In the genomic region with DNA sequence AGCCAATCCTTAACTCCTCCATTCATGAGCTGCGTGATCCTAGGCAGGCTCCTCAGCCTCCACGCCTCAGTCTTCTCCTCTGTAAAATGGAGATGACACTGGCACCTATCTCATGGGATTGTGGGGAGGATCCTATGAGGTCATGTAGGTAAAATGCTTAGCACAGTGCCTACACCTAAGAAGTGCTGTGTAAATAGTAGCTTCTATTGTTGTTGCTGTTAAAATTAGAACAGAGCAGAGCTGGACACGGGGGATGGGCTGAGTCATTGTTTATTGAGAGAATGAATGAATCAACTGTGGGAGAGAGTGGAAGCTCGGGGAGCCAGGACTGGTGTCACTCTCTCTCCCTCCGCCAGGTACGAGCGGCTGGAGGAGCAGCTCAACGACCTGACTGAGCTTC, we compare ENCODE assay signal across 11 cellular contexts. TPM values are rescaled to one million over a fixed set of nuclear protein-coding genes. Genes with fewer than 3 reads are reported as not detected.
DNase-seq lines count a peak whose midpoint lies in the region; ATAC-seq and TF ChIP-seq lines count a peak whose summit lies in the region.
"Had no signal": no experiment of that assay in that cellular context is flagged by ENCODE, and none has a peak within 500 bp of the region (broad histone marks: within the 10 kb centered on the region; RNA-seq: fewer than 3 reads in every experiment).

No MANE protein-coding gene starts in this region.

- H4K20me1 ChIP-seq in BLaER1 treated with 17β-estradiol and CSF1 and Interleukin-3, amounts not matched to agents 10 nM and 100 nM = peaks cover 0 to 19% (median 0%) of the 10 kb centered on the region in 11 experiments; a peak in 6 of 22 replicates

- H3K27me3 ChIP-seq in BLaER1 treated with 17β-estradiol and CSF1 and Interleukin-3, amounts not matched to agents 10 nM and 100 nM = peaks cover 0 to 8% (median 5%) of the 10 kb centered on the region in 11 experiments; a peak in 6 of 22 replicates
- H3K27me3 ChIP-seq in MG63 (no peaks in the 10 kb centered on the region), brain microvascular endothelial cell (replicated peaks) (no peaks in the 10 kb centered on the region), layer of hippocampus (ENCODE audit: control insufficient read depth, insufficient read depth, low read length) (no peaks in the 10 kb centered on the region)

- TF ChIP-seq CTCF in brain microvascular endothelial cell (IDR thresholded peaks at IDR 0.05; ENCODE audit: low read depth, low read length, missing control alignments) = no peak

- peak; percentile 44 for DNase-seq in MG63
- DNase-seq in brain microvascular endothelial cell = peak; percentile 46
- no peak for DNase-seq in activated CD4-positive, alpha-beta T cell treated with anti-CD3 and anti-CD28 coated beads, Interleukin-2, amount 50 U/mL, for 4 hours
- no peak for DNase-seq in stimulated activated CD4-positive, alpha-beta T cell treated with anti-CD3 and anti-CD28 coated beads, Interleukin-15, amount 100 ng/mL, for 24 hours
- no peak for DNase-seq in NCI-H69 (lab: John Stamatoyannopoulos, UW)
- DNase-seq: activated gamma-delta T cell had no signal

- H3K27ac ChIP-seq in BLaER1 treated with 17β-estradiol and CSF1 and Interleukin-3, amounts not matched to agents 10 nM and 100 nM = no peak overlapping the region
- H3K27ac ChIP-seq in brain microvascular endothelial cell (no peak overlapping the region), layer of hippocampus (ENCODE audit: low read depth, low read length) (peak overlapping the region; percentile 95)
- H3K27ac ChIP-seq: C4-2B, parathyroid adenoma had no signal

- H3K4me1 ChIP-seq in BLaER1 treated with 17β-estradiol and CSF1 and Interleukin-3, amounts not matched to agents 10 nM and 100 nM = peaks cover 25 to 67% (median 44%) of the 10 kb centered on the region in 10 experiments

- no peaks in the 10 kb centered on the region for H3K36me3 ChIP-seq in BLaER1 treated with 17β-estradiol and CSF1 and Interleukin-3, amounts not matched to agents 10 nM and 100 nM
- H3K36me3 ChIP-seq in MG63 (no peaks in the 10 kb centered on the region; the same call in 1 of the 2 replicates), brain microvascular endothelial cell (replicated peaks) (no peaks in the 10 kb centered on the region)

- peak overlapping the region in 8 of 11 experiments; percentile 11 to 93 (median 52); a peak in 13 of 22 replicates for H3K4me2 ChIP-seq in BLaER1 treated with 17β-estradiol and CSF1 and Interleukin-3, amounts not matched to agents 10 nM and 100 nM

- in situ Hi-C loops in brain microvascular endothelial cell (cut with HindIII; ENCODE audit: low pct_ligation_motif_present, low sequenced_read_pairs) = loop anchor here (10.0 kb wide), 1 partner anchor 54 kb away; the partner anchor contains the start of gene NUAK2

- H3K4me3 ChIP-seq in BLaER1 treated with 17β-estradiol and CSF1 and Interleukin-3, amounts not matched to agents 10 nM and 100 nM = no peak overlapping the region
- no peak overlapping the region for H3K4me3 ChIP-seq in MG63
- no peak overlapping the region for H3K4me3 ChIP-seq in brain microvascular endothelial cell (ENCODE audit: low read depth, low read length)

- no peaks in the 10 kb centered on the region; a peak in 2 of 22 replicates for H3K9me3 ChIP-seq in BLaER1 treated with 17β-estradiol and CSF1 and Interleukin-3, amounts not matched to agents 10 nM and 100 nM (replicated peaks in 1 of 11)
- H3K9me3 ChIP-seq in MG63 = no peaks in the 10 kb centered on the region

- no peak for ATAC-seq in GM21529 (IDR thresholded peaks at IDR 0.05; ENCODE audit: unreplicated experiment)

- no peak overlapping the region; a peak in 2 of 22 replicates for H3K9ac ChIP-seq in BLaER1 treated with 17β-estradiol and CSF1 and Interleukin-3, amounts not matched to agents 10 nM and 100 nM
- H3K9ac ChIP-seq: parathyroid adenoma had no signal

RNA-seq across cellular contexts. Expression of gene TMCC2, which starts 43.0 kb away (rescaled TPM):
- total RNA-seq in MG63 (2014; rRNA removed; shearing (Covaris generic); ENCODE audit: low replicate concordance) = 2.4 and 3.7 TPM in 2 replicates

RNA-seq across cellular contexts. Expression of gene NUAK2, which starts 50.8 kb away (rescaled TPM):
- total RNA-seq in MG63 (2014; rRNA removed; shearing (Covaris generic); ENCODE audit: low replicate concordance) = 0.27 and 2.4 TPM in 2 replicates

RNA-seq across cellular contexts. Expression of gene DSTYK, which starts 59.3 kb away (rescaled TPM):
- total RNA-seq in MG63 (2014; rRNA removed; shearing (Covaris generic); ENCODE audit: low replicate concordance) = 7.7 and 8.0 TPM in 2 replicates

Comparison
In these comparisons a context has a peak if more than half of its experiments do, and no peak if none do; other contexts are left out.
1. DNase-seq: peak in MG63 (single experiment) and brain microvascular endothelial cell (single experiment); none in activated CD4-positive, alpha-beta T cell treated with anti-CD3 and anti-CD28 coated beads, Interleukin-2, amount 50 U/mL, for 4 hours (0 of 2), stimulated activated CD4-positive, alpha-beta T cell treated with anti-CD3 and anti-CD28 coated beads, Interleukin-15, amount 100 ng/mL, for 24 hours (single experiment) and NCI-H69 (single experiment).